ENCODE assay signal across 8 cellular contexts in genomic region chr16:46857261-46857962, GRCh38. TPM values are rescaled to one million over a fixed set of nuclear protein-coding genes. Genes with fewer than 3 reads are reported as not detected.
DNase-seq lines count a peak whose midpoint lies in the region; ATAC-seq and TF ChIP-seq lines count a peak whose summit lies in the region.

No MANE protein-coding gene starts in this region.

- no peak overlapping the region for H3K27ac Mint-ChIP-seq in type B pancreatic cell
- H3K27ac Mint-ChIP-seq in activated naive CD4-positive, alpha-beta T cell treated with anti-CD3 and anti-CD28 coated beads for 36 hours, result no peak overlapping the region

- peak overlapping the region in 1 of 2 donors; percentile 7 for H3K27ac ChIP-seq in ascending aorta

- intact Hi-C loops in ascending aorta (cut with DNase I), result loop anchor here (2.0 kb wide), 1 partner anchor 25 kb away; no protein-coding TSS in a partner anchor
- intact Hi-C loops in activated naive CD4-positive, alpha-beta T cell treated with anti-CD3 and anti-CD28 coated beads for 36 hours (cut with micrococcal nuclease), result no loop called here

- H3K9me3 ChIP-seq in ascending aorta, result no peaks in the 10 kb centered on the region

- peaks cover 42% of the 10 kb centered on the region for H3K4me1 Mint-ChIP-seq in type B pancreatic cell (ENCODE audit: unreplicated experiment)
- H3K4me1 Mint-ChIP-seq in activated naive CD4-positive, alpha-beta T cell treated with anti-CD3 and anti-CD28 coated beads for 36 hours (ENCODE audit: low read depth), result peaks cover 5% of the 10 kb centered on the region

- DNase-seq in GM12865 (ENCODE audit: low read depth), result peak; percentile 32
- DNase-seq in NCI-H1105 treated with DMSO at 0.1 percent for 48 hours (lab: John Stamatoyannopoulos, UW), result peak; percentile 76
- DNase-seq in ascending aorta (ENCODE audit: low spot score in 2 of 2), result no peak
- peak; percentile 79 for DNase-seq in kidney tubule cell (ENCODE audit: low spot score)
- no peak for DNase-seq in type B pancreatic cell (ENCODE audit: extremely low spot score, unreplicated experiment)
- no peak for DNase-seq in activated naive CD4-positive, alpha-beta T cell treated with anti-CD3 and anti-CD28 coated beads for 36 hours

- no peaks in the 10 kb centered on the region for H3K36me3 Mint-ChIP-seq in type B pancreatic cell
- no peaks in the 10 kb centered on the region for H3K36me3 Mint-ChIP-seq in activated naive CD4-positive, alpha-beta T cell treated with anti-CD3 and anti-CD28 coated beads for 36 hours (ENCODE audit: low read depth)

- peak overlapping the region; percentile 24 for H3K4me3 Mint-ChIP-seq in type B pancreatic cell
- H3K4me3 Mint-ChIP-seq in activated naive CD4-positive, alpha-beta T cell treated with anti-CD3 and anti-CD28 coated beads for 36 hours, result no peak overlapping the region

- H3K9me3 Mint-ChIP-seq in type B pancreatic cell, result no peaks in the 10 kb centered on the region
- no peaks in the 10 kb centered on the region for H3K9me3 Mint-ChIP-seq in activated naive CD4-positive, alpha-beta T cell treated with anti-CD3 and anti-CD28 coated beads for 36 hours

- CTCF ChIA-PET in activated naive CD4-positive, alpha-beta T cell treated with anti-CD3 and anti-CD28 coated beads for 36 hours (lab: Charles Lee), result interaction anchor here (1.3 kb wide), 1 partner anchor 52 kb away, joined by 8 read pairs; no protein-coding TSS in a partner anchor

- H3K27me3 Mint-ChIP-seq in type B pancreatic cell, result no peaks in the 10 kb centered on the region
- no peaks in the 10 kb centered on the region for H3K27me3 Mint-ChIP-seq in activated naive CD4-positive, alpha-beta T cell treated with anti-CD3 and anti-CD28 coated beads for 36 hours (ENCODE audit: low read depth)

- H3K27me3 ChIP-seq in ascending aorta, result no peaks in the 10 kb centered on the region

- H3K36me3 ChIP-seq in ascending aorta, result no peaks in the 10 kb centered on the region

- ATAC-seq in GM18519 (IDR thresholded peaks at IDR 0.05; ENCODE audit: low FRiP score, unreplicated experiment), result no peak
- ATAC-seq in GM18498 (IDR thresholded peaks at IDR 0.05; ENCODE audit: unreplicated experiment), result no peak

- H3K4me3 ChIP-seq in GM12865 (ENCODE audit: low read depth, low read length) (no peak overlapping the region), ascending aorta (no peak overlapping the region)

- H3K4me1 ChIP-seq in ascending aorta, result peaks cover 0 to 3% of the 10 kb centered on the region in 2 donors

- TF ChIP-seq CTCF in GM12865 (IDR thresholded peaks at IDR 0.05; ENCODE audit: insufficient read depth, low read depth, low read length, missing control alignments) (peak; percentile 33), ascending aorta (IDR thresholded peaks at IDR 0.05) (peak in 2 of 3 experiments; percentile 43 to 48), type B pancreatic cell (conservative IDR thresholded peaks at IDR 0.05) (peak; percentile 69)

RNA-seq across cellular contexts. Expression of gene C16orf87, which starts 26.4 kb away (rescaled TPM):
- total RNA-seq in ascending aorta (under 0.01 TPM), type B pancreatic cell (ENCODE audit: low replicate concordance) (11.5 and 14.3 TPM in 2 replicates)
- 10 to 100 TPM; 13.4 to 13.5 TPM for total RNA-seq in activated naive CD4-positive, alpha-beta T cell treated with anti-CD3 and anti-CD28 coated beads for 36 hours

RNA-seq across cellular contexts. Expression of gene GPT2, which starts 26.8 kb away (rescaled TPM):
- total RNA-seq in ascending aorta (7.9 TPM), type B pancreatic cell (ENCODE audit: low replicate concordance) (28.6 and 47.8 TPM in 2 replicates)
- total RNA-seq in activated naive CD4-positive, alpha-beta T cell treated with anti-CD3 and anti-CD28 coated beads for 36 hours, result 10 to 100 TPM; 15.5 to 18.6 TPM

Comparison
In these comparisons a context has a peak if more than half of its experiments do, and no peak if none do; other contexts are left out.
1. DNase-seq: peak in GM12865 (single experiment), NCI-H1105 treated with DMSO at 0.1 percent for 48 hours (single experiment) and kidney tubule cell (single experiment); none in ascending aorta (0 of 2), type B pancreatic cell (single experiment) and activated naive CD4-positive, alpha-beta T cell treated with anti-CD3 and anti-CD28 coated beads for 36 hours (single experiment).
2. RNA of gene C16orf87, which starts 26.4 kb away (total RNA-seq): 11.5 to 14.3 TPM in type B pancreatic cell and 13.4 to 13.5 TPM in activated naive CD4-positive, alpha-beta T cell treated with anti-CD3 and anti-CD28 coated beads for 36 hours; under 0.01 TPM in ascending aorta (single experiment); every median in the first group is over 10 times any median in the second.
3. Peak in every context shown above with its lines, with median percentiles within 50 percentile points of each other: CTCF ChIP-seq.